1 cellular context compared by ENCODE assay signal in genomic region chr12:49347307-49348237, GRCh38.
TF ChIP-seq lines count a peak whose summit lies in the region.

No MANE protein-coding gene starts in this region.

TF ChIP-seq in SK-N-SH, 30 proteins besides CTCF, POLR2A, EP300 and RAD21 (continued from another document):
- no peak for TF ChIP-seq MXI1 (IDR thresholded peaks at IDR 0.05; ENCODE audit: low read depth, low read length)
- TF ChIP-seq POLR2AphosphoS5 (IDR thresholded peaks at IDR 0.05; ENCODE audit: low read depth, low read length), result peak; percentile 51
- no peak; the same call in 1 of the 2 replicates for TF ChIP-seq ELF1 (IDR thresholded peaks at IDR 0.05)
- TF ChIP-seq SMC3 (IDR thresholded peaks at IDR 0.05; ENCODE audit: low read depth, low read length), result peak; percentile 45
